Comparison of ENCODE assay signal across 9 cellular contexts in genomic region chr20:5835870-5836269, GRCh38.
DNase-seq lines count a peak whose midpoint lies in the region; ATAC-seq and TF ChIP-seq lines count a peak whose summit lies in the region.
"Had no signal": no experiment of that assay in that cellular context is flagged by ENCODE, and none has a peak within 500 bp of the region (broad histone marks: within the 10 kb centered on the region; RNA-seq: fewer than 3 reads in every experiment).

No MANE protein-coding gene starts in this region.

- peaks cover 0 to 1% (median 0%) of the 10 kb centered on the region in 5 donors for H3K27me3 Mint-ChIP-seq in naive thymus-derived CD8-positive, alpha-beta T cell
- H3K27me3 Mint-ChIP-seq: memory B cell had no signal

- CTCF ChIA-PET in HEK293T (lab: Yijun Ruan, JAX), result no interaction called here

- peaks cover 0 to 10% (median 6%) of the 10 kb centered on the region in 9 donors for H3K9me3 Mint-ChIP-seq in naive thymus-derived CD8-positive, alpha-beta T cell
- H3K9me3 Mint-ChIP-seq: memory B cell had no signal

- DNase-seq in DMS 273 (lab: John Stamatoyannopoulos, UW; ENCODE audit: unreplicated experiment) (peak; percentile 86), NCI-H1694 treated with DMSO at 0.1 percent for 48 hours (lab: John Stamatoyannopoulos, UW) (peak; percentile 91), dorsolateral prefrontal cortex (no peak), HEK293T (ENCODE audit: extremely low spot score) (no peak), SIG-M5 (lab: John Stamatoyannopoulos, UW) (no peak), OCI-M2 (lab: John Stamatoyannopoulos, UW; ENCODE audit: unreplicated experiment) (no peak)
- DNase-seq in naive thymus-derived CD8-positive, alpha-beta T cell, result peak in 4 of 10 donors; percentile 29 to 85 (median 67)

- intact Hi-C loops in dorsolateral prefrontal cortex (cut with DNase I), result no loop called here

- H3K4me3 Mint-ChIP-seq in naive thymus-derived CD8-positive, alpha-beta T cell, result peak overlapping the region; percentile 45 to 82 (median 72)
- H3K4me3 Mint-ChIP-seq: memory B cell had no signal

- POLR2A ChIA-PET in naive thymus-derived CD8-positive, alpha-beta T cell (lab: Charles Lee), result interaction anchor here (0.8 to 2.0 kb wide), 2 partner anchors 11 to 31 kb away, joined by 3 to 13 read pairs; no protein-coding TSS in a partner anchor
- POLR2A ChIA-PET in HEK293T (lab: Yijun Ruan, JAX), result no interaction called here

- H3K4me1 Mint-ChIP-seq in naive thymus-derived CD8-positive, alpha-beta T cell, result peaks cover 17 to 25% (median 24%) of the 10 kb centered on the region in 4 donors

- H3K36me3 Mint-ChIP-seq in naive thymus-derived CD8-positive, alpha-beta T cell, result peaks cover 19 to 25% (median 21%) of the 10 kb centered on the region in 3 donors

- no peaks in the 10 kb centered on the region for H3K27me3 ChIP-seq in dorsolateral prefrontal cortex

- H3K27ac Mint-ChIP-seq in naive thymus-derived CD8-positive, alpha-beta T cell, result peak overlapping the region; percentile 88 to 99 (median 97)
- H3K27ac Mint-ChIP-seq: memory B cell had no signal

- no peak for TF ChIP-seq CTCF in dorsolateral prefrontal cortex (IDR thresholded peaks at IDR 0.05 in 54 of 56, conservative IDR thresholded peaks at IDR 0.05 in 2 of 56; ENCODE audit: low read depth in 1 of 56, partially characterized antibody in 56 of 56)

- ATAC-seq in naive thymus-derived CD8-positive, alpha-beta T cell, result peak; percentile 82 to 86
- ATAC-seq in HG03442 (IDR thresholded peaks at IDR 0.05; ENCODE audit: unreplicated experiment), result no peak

- peak overlapping the region in 35 of 59 donors; percentile 2 to 85 (median 43) for H3K27ac ChIP-seq in dorsolateral prefrontal cortex

- H3K4me3 ChIP-seq in dorsolateral prefrontal cortex, result no peak overlapping the region

TF ChIP-seq in HEK293T, 16 proteins besides CTCF, POLR2A, EP300 and RAD21:
- TF ChIP-seq ZNF384 (IDR thresholded peaks at IDR 0.05), result no peak
- TF ChIP-seq TARDBP (IDR thresholded peaks at IDR 0.05), result no peak
- no peak for TF ChIP-seq NFRKB (IDR thresholded peaks at IDR 0.05)
- TF ChIP-seq PKNOX1 (IDR thresholded peaks at IDR 0.05), result no peak
- no peak for TF ChIP-seq SUZ12 (IDR thresholded peaks at IDR 0.05)
- no peak for TF ChIP-seq CTBP1 (IDR thresholded peaks at IDR 0.05; ENCODE audit: borderline replicate concordance)
- TF ChIP-seq FOXK2 (IDR thresholded peaks at IDR 0.05), result no peak
- TF ChIP-seq ELF4 (IDR thresholded peaks at IDR 0.05), result no peak
- TF ChIP-seq L3MBTL2 (conservative IDR thresholded peaks at IDR 0.05), result no peak
- no peak for TF ChIP-seq HDGF (IDR thresholded peaks at IDR 0.05; ENCODE audit: borderline replicate concordance)
- no peak for TF ChIP-seq SP1 (IDR thresholded peaks at IDR 0.05)
- TF ChIP-seq BHLHE40 (IDR thresholded peaks at IDR 0.05; ENCODE audit: borderline replicate concordance), result no peak
- TF ChIP-seq FOXM1 (IDR thresholded peaks at IDR 0.05; ENCODE audit: borderline replicate concordance), result no peak
- TF ChIP-seq LEF1 (IDR thresholded peaks at IDR 0.05; ENCODE audit: borderline replicate concordance), result no peak
- TF ChIP-seq FOXA1 (IDR thresholded peaks at IDR 0.05), result no peak
- TF ChIP-seq ARNT (IDR thresholded peaks at IDR 0.05), result no peak

Comparison
In these comparisons a context has a peak if more than half of its experiments do, and no peak if none do; other contexts are left out.
1. DNase-seq: peak in DMS 273 (single experiment) and NCI-H1694 treated with DMSO at 0.1 percent for 48 hours (single experiment); none in dorsolateral prefrontal cortex (0 of 10), HEK293T (single experiment), SIG-M5 (single experiment) and OCI-M2 (single experiment).